Comparison of ENCODE assay signal across 8 cellular contexts in the genomic region with DNA sequence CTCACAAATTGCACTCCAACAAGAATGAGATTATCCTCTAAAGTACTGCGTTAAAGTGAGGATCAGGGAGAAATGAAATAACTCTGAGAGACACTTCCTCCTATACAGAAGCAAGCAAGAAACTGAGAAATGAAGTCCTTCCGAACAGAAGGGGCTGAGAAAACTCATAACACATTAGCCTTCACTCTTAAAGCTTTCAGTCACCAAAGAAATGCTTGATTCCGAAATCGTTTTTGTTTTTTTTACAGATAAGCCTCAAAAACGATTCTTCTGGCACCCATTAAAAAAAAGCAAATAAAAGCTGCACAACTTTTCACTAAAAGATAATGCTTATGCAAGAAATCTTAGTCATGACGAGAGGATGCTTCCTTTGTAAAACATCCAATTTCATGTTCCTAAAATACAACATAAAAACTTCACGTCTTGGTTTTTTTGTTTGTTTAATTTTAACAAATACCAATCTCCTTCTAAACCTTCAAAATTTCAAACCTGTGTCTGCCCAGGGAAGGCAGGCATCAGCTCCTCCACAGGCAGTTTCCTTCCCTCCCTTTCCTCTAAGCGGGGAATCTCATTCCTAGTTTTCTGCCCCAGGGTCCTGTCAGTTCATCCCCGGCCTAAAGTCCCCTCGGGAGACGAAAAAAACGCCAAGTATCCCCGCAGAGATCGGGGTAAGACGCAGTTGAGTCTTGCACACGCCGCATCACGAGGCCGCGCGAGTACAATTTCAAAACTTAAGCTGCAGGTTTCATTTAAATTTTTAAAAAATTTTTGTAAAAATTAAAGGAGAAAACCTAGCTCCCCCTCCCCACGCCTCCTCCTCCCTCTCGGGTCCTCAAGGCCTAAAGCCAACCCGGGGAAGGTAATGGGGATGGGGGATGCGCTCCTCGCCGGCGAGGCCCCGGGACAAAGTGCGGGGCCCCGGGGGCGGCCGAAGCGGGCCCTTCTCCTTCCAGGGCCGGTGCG. TPM values are rescaled to one million over a fixed set of nuclear protein-coding genes. Genes with fewer than 3 reads are reported as not detected.
DNase-seq lines count a peak whose midpoint lies in the region; ATAC-seq, FAIRE-seq and TF ChIP-seq lines count a peak whose summit lies in the region.

No MANE protein-coding gene starts in this region.

- DNase-seq in activated CD8-positive, alpha-beta memory T cell treated with anti-CD3 and anti-CD28 coated beads, Interleukin-2, amount 50 U/mL, for 48 hours, result peak; percentile 60
- DNase-seq in activated CD8-positive, alpha-beta memory T cell treated with anti-CD3 and anti-CD28 coated beads, Interleukin-2, amount 50 U/mL, for 4 hours, result no peak
- DNase-seq in MV-4-11 (lab: John Stamatoyannopoulos, UW) (peak; percentile 36), astrocyte (ENCODE audit: low read depth) (no peak), kidney epithelial cell (ENCODE audit: low read depth) (no peak)

- no peaks in the 10 kb centered on the region for H3K9me3 ChIP-seq in astrocyte (ENCODE audit: insufficient read depth, low read depth, low read length)

- peak overlapping the region; percentile 85 for H3K27ac ChIP-seq in astrocyte (ENCODE audit: low read depth, low read length)

- no peak for TF ChIP-seq CTCF in astrocyte (IDR thresholded peaks at IDR 0.05; ENCODE audit: insufficient read depth, low read depth, low read length)
- no peak for TF ChIP-seq CTCF in kidney epithelial cell (IDR thresholded peaks at IDR 0.05; ENCODE audit: insufficient read depth, low read length, poor library complexity, severe bottlenecking)

- H3K79me2 ChIP-seq in astrocyte (ENCODE audit: insufficient read depth, low read length), result peaks cover 56% of the 10 kb centered on the region

- peaks cover 6% of the 10 kb centered on the region for H3K36me3 Mint-ChIP-seq in astrocyte (ENCODE audit: low read depth, unreplicated experiment)
- H3K36me3 Mint-ChIP-seq in stimulated activated naive CD8-positive, alpha-beta T cell treated with anti-CD3 and anti-CD28 coated beads, Interleukin-15, Interleukin-2, amounts not matched to agents 100 ng/mL and 50 ng/mL, for 24 hours (ENCODE audit: low read depth), result peaks cover 43% of the 10 kb centered on the region

- peak overlapping the region; percentile 92 for H3K4me2 ChIP-seq in astrocyte (ENCODE audit: low read length)

- H3K36me3 ChIP-seq in astrocyte (ENCODE audit: insufficient read depth, low read length) (peaks cover 7% of the 10 kb centered on the region), kidney epithelial cell (ENCODE audit: control insufficient read depth, insufficient read depth, low read length) (no peaks in the 10 kb centered on the region)

- ATAC-seq in GM18867 (IDR thresholded peaks at IDR 0.05; ENCODE audit: unreplicated experiment), result no peak
- ATAC-seq in GM19351 (IDR thresholded peaks at IDR 0.05; ENCODE audit: unreplicated experiment), result no peak

- H3K27me3 Mint-ChIP-seq in astrocyte (ENCODE audit: low read depth, unreplicated experiment), result no peaks in the 10 kb centered on the region
- no peaks in the 10 kb centered on the region for H3K27me3 Mint-ChIP-seq in stimulated activated naive CD8-positive, alpha-beta T cell treated with anti-CD3 and anti-CD28 coated beads, Interleukin-15, Interleukin-2, amounts not matched to agents 100 ng/mL and 50 ng/mL, for 24 hours

- no peak for FAIRE-seq in astrocyte (lab: Jason Lieb, UNC)

- peak overlapping the region; percentile 84 for H3K9ac ChIP-seq in astrocyte (ENCODE audit: low read length)

- peaks cover 11% of the 10 kb centered on the region for H3K4me1 ChIP-seq in astrocyte (ENCODE audit: insufficient read depth, low read length)

- peak overlapping the region; percentile 79 for H3K27ac Mint-ChIP-seq in astrocyte (ENCODE audit: unreplicated experiment)
- H3K27ac Mint-ChIP-seq in stimulated activated naive CD8-positive, alpha-beta T cell treated with anti-CD3 and anti-CD28 coated beads, Interleukin-15, Interleukin-2, amounts not matched to agents 100 ng/mL and 50 ng/mL, for 24 hours, result peak overlapping the region; percentile 97

- peaks cover 39% of the 10 kb centered on the region for H4K20me1 ChIP-seq in astrocyte (ENCODE audit: insufficient read depth, low read length)

- H2AFZ ChIP-seq in astrocyte (ENCODE audit: low read depth, low read length), result no peak overlapping the region

- H3K4me1 Mint-ChIP-seq in astrocyte (ENCODE audit: low read depth, unreplicated experiment), result peaks cover 20% of the 10 kb centered on the region
- peaks cover 71% of the 10 kb centered on the region for H3K4me1 Mint-ChIP-seq in stimulated activated naive CD8-positive, alpha-beta T cell treated with anti-CD3 and anti-CD28 coated beads, Interleukin-15, Interleukin-2, amounts not matched to agents 100 ng/mL and 50 ng/mL, for 24 hours (ENCODE audit: low read depth)

- H3K27me3 ChIP-seq in astrocyte (ENCODE audit: insufficient read depth, low read length) (no peaks in the 10 kb centered on the region), kidney epithelial cell (ENCODE audit: control insufficient read depth, insufficient read depth, low read length) (no peaks in the 10 kb centered on the region)

- no peaks in the 10 kb centered on the region for H3K9me3 Mint-ChIP-seq in astrocyte (ENCODE audit: unreplicated experiment)
- no peaks in the 10 kb centered on the region for H3K9me3 Mint-ChIP-seq in stimulated activated naive CD8-positive, alpha-beta T cell treated with anti-CD3 and anti-CD28 coated beads, Interleukin-15, Interleukin-2, amounts not matched to agents 100 ng/mL and 50 ng/mL, for 24 hours

- H3K4me3 Mint-ChIP-seq in astrocyte (ENCODE audit: unreplicated experiment), result peak overlapping the region; percentile 95
- peak overlapping the region; percentile 96 for H3K4me3 Mint-ChIP-seq in stimulated activated naive CD8-positive, alpha-beta T cell treated with anti-CD3 and anti-CD28 coated beads, Interleukin-15, Interleukin-2, amounts not matched to agents 100 ng/mL and 50 ng/mL, for 24 hours

- H3K4me3 ChIP-seq in astrocyte (ENCODE audit: insufficient read depth, low read depth, low read length), result peak overlapping the region; percentile 72
- H3K4me3 ChIP-seq in kidney epithelial cell (ENCODE audit: low read depth, low read length), result peak overlapping the region; percentile 51

RNA-seq across cellular contexts. Expression of gene BAZ1B, which starts 1.1 kb away (rescaled TPM):
- total RNA-seq in astrocyte, result 61.0 and 62.5 TPM in 2 replicates
- total RNA-seq in kidney epithelial cell, result 60.3 and 61.1 TPM in 2 replicates

RNA-seq across cellular contexts. Expression of gene BCL7B, which starts 36.5 kb away (rescaled TPM):
- total RNA-seq in astrocyte, result 27.6 and 30.1 TPM in 2 replicates
- total RNA-seq in kidney epithelial cell, result 54.8 and 83.9 TPM in 2 replicates

RNA-seq across cellular contexts. Expression of gene TBL2, which starts 57.4 kb away (rescaled TPM):
- 54.8 and 58.6 TPM in 2 replicates for total RNA-seq in astrocyte
- total RNA-seq in kidney epithelial cell, result 56.5 and 65.4 TPM in 2 replicates

Comparison
In these comparisons a context has a peak if more than half of its experiments do, and no peak if none do; other contexts are left out.
1. DNase-seq: peak in activated CD8-positive, alpha-beta memory T cell treated with anti-CD3 and anti-CD28 coated beads, Interleukin-2, amount 50 U/mL, for 48 hours (single experiment) and MV-4-11 (single experiment); none in activated CD8-positive, alpha-beta memory T cell treated with anti-CD3 and anti-CD28 coated beads, Interleukin-2, amount 50 U/mL, for 4 hours (single experiment), astrocyte (single experiment) and kidney epithelial cell (single experiment).